20 cellular contexts compared by ENCODE assay signal in the genomic region with DNA sequence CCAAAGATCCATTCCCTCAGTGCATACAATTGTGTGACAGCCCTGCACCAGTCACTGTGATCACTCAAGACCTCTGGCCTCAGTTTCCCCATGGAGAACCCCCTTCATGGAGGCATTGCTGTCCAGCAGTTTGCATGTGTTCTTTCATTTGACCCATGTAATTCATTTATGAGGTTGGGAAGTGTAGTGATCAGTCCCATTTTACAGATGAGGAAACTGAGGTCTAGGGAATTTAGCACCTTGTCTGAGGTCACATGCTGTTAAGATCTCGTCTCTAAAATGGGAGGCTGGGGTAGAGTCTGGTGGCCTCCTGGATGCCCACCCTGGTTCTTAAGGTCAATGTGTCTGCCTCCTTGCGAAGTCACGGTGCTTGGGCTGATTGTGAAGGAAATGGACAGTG. TPM values are rescaled to one million over a fixed set of nuclear protein-coding genes. Genes with fewer than 3 reads are reported as not detected.
DNase-seq lines count a peak whose midpoint lies in the region; ATAC-seq, FAIRE-seq and TF ChIP-seq lines count a peak whose summit lies in the region.
"Had no signal": no experiment of that assay in that cellular context is flagged by ENCODE, and none has a peak within 500 bp of the region (broad histone marks: within the 10 kb centered on the region; RNA-seq: fewer than 3 reads in every experiment).

No MANE protein-coding gene starts in this region.

- ATAC-seq in activated CD8-positive, alpha-beta memory T cell treated with anti-CD3 and anti-CD28 coated beads, Interleukin-2, amount 10 ng/mL, durations not matched to agents 7 days and 5 days: no peak
- ATAC-seq in HepG2: no peak
- no peak for ATAC-seq in right lobe of liver
- ATAC-seq: CD8-positive, alpha-beta T cell had no signal

- TF ChIP-seq CTCF in HepG2 (CRISPR knock-in tag; IDR thresholded peaks at IDR 0.05) (no peak), right lobe of liver (IDR thresholded peaks at IDR 0.05) (no peak)

- H3K4me1 ChIP-seq in HepG2 (ENCODE audit: insufficient read depth, low read length) (peaks cover 38% of the 10 kb centered on the region), right lobe of liver (peaks cover 0 to 9% (median 0%) of the 10 kb centered on the region in 4 donors)

- H4K20me1 ChIP-seq in HepG2 (ENCODE audit: insufficient read depth, low read length): 0 out of 2 replicates have a peak, but pooled peaks cover 2% of the 10 kb centered on the region

- H3K27me3 ChIP-seq in HepG2 (ENCODE audit: control insufficient read depth in 1 of 2, insufficient read depth in 2 of 2, low read length in 2 of 2) (no peaks in the 10 kb centered on the region), right lobe of liver (no peaks in the 10 kb centered on the region)

- H3K79me2 ChIP-seq in HepG2 (ENCODE audit: insufficient read depth, low read length): peaks cover 2% of the 10 kb centered on the region

- CTCF ChIA-PET in activated CD8-positive, alpha-beta memory T cell treated with anti-CD3 and anti-CD28 coated beads, Interleukin-2, amount 10 ng/mL, durations not matched to agents 7 days and 5 days (lab: Charles Lee): no interaction called here
- CTCF ChIA-PET in HepG2 (lab: Yijun Ruan, JAX; ENCODE audit: low intra/inter-chr PET ratio, low total read pairs): no interaction called here

- H3K36me3 ChIP-seq in HepG2 (replicated peaks in 1 of 2; ENCODE audit: control insufficient read depth in 1 of 2, insufficient read depth in 2 of 2, low read length in 2 of 2) (no peaks in the 10 kb centered on the region), right lobe of liver (no peaks in the 10 kb centered on the region)
- H3K36me3 ChIP-seq: HAP-1 had no signal

- no peak overlapping the region for H2AFZ ChIP-seq in HepG2 (ENCODE audit: low read length)

- POLR2A ChIA-PET in HepG2 (lab: Yijun Ruan, JAX): no interaction called here

- H3K4me3 ChIP-seq in HepG2 (replicated peaks in 1 of 3; ENCODE audit: insufficient read depth in 1 of 3, low read depth in 2 of 3, low read length in 3 of 3) (no peak overlapping the region), right lobe of liver (no peak overlapping the region)
- H3K4me3 ChIP-seq: HAP-1 had no signal

- H3K9me3 ChIP-seq in HepG2 (ENCODE audit: low read length) (no peaks in the 10 kb centered on the region), right lobe of liver (no peaks in the 10 kb centered on the region)
- H3K9me3 ChIP-seq: HAP-1 had no signal

- H3K9me3 Mint-ChIP-seq in activated CD8-positive, alpha-beta memory T cell treated with anti-CD3 and anti-CD28 coated beads, Interleukin-2, amount 10 ng/mL, durations not matched to agents 7 days and 5 days (ENCODE audit: low read depth): no peaks in the 10 kb centered on the region
- H3K9me3 Mint-ChIP-seq: CD8-positive, alpha-beta T cell had no signal

- no peak overlapping the region for H3K27ac Mint-ChIP-seq in activated CD8-positive, alpha-beta memory T cell treated with anti-CD3 and anti-CD28 coated beads, Interleukin-2, amount 10 ng/mL, durations not matched to agents 7 days and 5 days
- H3K27ac Mint-ChIP-seq: B cell; CD8-positive, alpha-beta T cell had no signal

- intact Hi-C loops in HepG2 (cut with micrococcal nuclease; ENCODE audit: unreplicated experiment) (no loop called here), right lobe of liver (cut with DNase I) (no loop called here)

- no peak for TF ChIP-seq RAD21 in HepG2 (CRISPR knock-in tag; IDR thresholded peaks at IDR 0.05)

- H3K36me3 Mint-ChIP-seq in activated CD8-positive, alpha-beta memory T cell treated with anti-CD3 and anti-CD28 coated beads, Interleukin-2, amount 10 ng/mL, durations not matched to agents 7 days and 5 days: no peaks in the 10 kb centered on the region
- H3K36me3 Mint-ChIP-seq: CD14-positive monocyte; CD8-positive, alpha-beta T cell had no signal

- H3K4me1 Mint-ChIP-seq in activated CD8-positive, alpha-beta memory T cell treated with anti-CD3 and anti-CD28 coated beads, Interleukin-2, amount 10 ng/mL, durations not matched to agents 7 days and 5 days: no peaks in the 10 kb centered on the region
- H3K4me1 Mint-ChIP-seq: B cell, CD14-positive monocyte had no signal

- TF ChIP-seq POLR2A in HepG2 (IDR thresholded peaks at IDR 0.05; ENCODE audit: insufficient read depth in 1 of 2, low read depth in 2 of 2, low read length in 2 of 2) (no peak), right lobe of liver (IDR thresholded peaks at IDR 0.05) (no peak)

- peak; percentile 12 for DNase-seq in activated CD8-positive, alpha-beta memory T cell treated with anti-CD3 and anti-CD28 coated beads, Interleukin-2, amount 50 U/mL, for 48 hours
- DNase-seq in activated CD8-positive, alpha-beta memory T cell treated with anti-CD3 and anti-CD28 coated beads, Interleukin-2, amount 10 ng/mL, durations not matched to agents 7 days and 5 days: no peak
- DNase-seq in HepG2 (ENCODE audit: low spot score): no peak
- no peak for DNase-seq in right lobe of liver
- no peak for DNase-seq in caudate nucleus (lab: John Stamatoyannopoulos, UW)
- no peak for DNase-seq in DMS53 treated with DMSO at 0.1 percent for 48 hours (lab: John Stamatoyannopoulos, UW; ENCODE audit: unreplicated experiment)
- DNase-seq in T-helper 1 cell: no peak
- DNase-seq: COR-L47, DMS153, DND-41, GDM1, GOT3 had no signal

- no peak overlapping the region for H3K4me2 ChIP-seq in HepG2 (ENCODE audit: low read depth, low read length)

- H3K27ac ChIP-seq in HepG2 (ENCODE audit: extremely low read length, insufficient read depth, low read length) (no peak overlapping the region), right lobe of liver (no peak overlapping the region), caudate nucleus (ENCODE audit: low read depth, low read length) (peak overlapping the region; percentile 67)

- no TSS peak for BruUV-seq in HepG2 (replicated peaks; lab: Mats Ljungman, UMichigan)

- no peak overlapping the region for H3K4me3 Mint-ChIP-seq in activated CD8-positive, alpha-beta memory T cell treated with anti-CD3 and anti-CD28 coated beads, Interleukin-2, amount 10 ng/mL, durations not matched to agents 7 days and 5 days
- H3K4me3 Mint-ChIP-seq: B cell; CD14-positive monocyte; CD8-positive, alpha-beta T cell had no signal

- no peak for TF ChIP-seq EP300 in HepG2 (IDR thresholded peaks at IDR 0.05; ENCODE audit: low read depth in 2 of 2, low read length in 2 of 2)
- no peak for TF ChIP-seq EP300 in HepG2 (CRISPR knock-in tag; IDR thresholded peaks at IDR 0.05; ENCODE audit: borderline replicate concordance)

- FAIRE-seq in HepG2 (lab: Jason Lieb, UNC): no peak
- FAIRE-seq: A204.1, D721Med, GM12892, HTR-8/SVneo had no signal

- H3K9ac ChIP-seq in HepG2 (ENCODE audit: insufficient read depth, low read depth, low read length): no peak overlapping the region

- in situ Hi-C loops in HepG2 (cut with HindIII; ENCODE audit: extremely low pct_ligation_motif_present, low pct_unique_long_range_greater_than_20kb): no loop called here

- no peaks in the 10 kb centered on the region for H3K27me3 Mint-ChIP-seq in activated CD8-positive, alpha-beta memory T cell treated with anti-CD3 and anti-CD28 coated beads, Interleukin-2, amount 10 ng/mL, durations not matched to agents 7 days and 5 days

- WGBS in HepG2 (ENCODE audit: low lambda C conversion rate): 33% methylated on average over 2 of the region's 3 CpGs
- 71% methylated on average over 1 of the region's 3 CpGs for WGBS in right lobe of liver (ENCODE audit: insufficient coverage, low coverage, low lambda C conversion rate, missing lambda C conversion rate)

RNA-seq across cellular contexts. Expression of gene LDLRAD4, which starts 19.1 kb away (rescaled TPM):
- total RNA-seq in activated CD8-positive, alpha-beta memory T cell treated with anti-CD3 and anti-CD28 coated beads, Interleukin-2, amount 10 ng/mL, durations not matched to agents 7 days and 5 days: 10 to 100 TPM; 33.9 to 44.5 TPM
- total RNA-seq in HepG2 (2016; rRNA removed; fragmentation: Illumina TruSeq; extraction: Trizol) (10.4 and 13.6 TPM in 2 replicates), right lobe of liver (10 to 100 TPM; 10.6 to 66.4 (median 18.7) TPM)
- total RNA-seq in HepG2 (2016; cell fraction: cytosol; rRNA removed; fragmentation: Illumina TruSeq; extraction: Trizol; ENCODE audit: low read depth): 6.1 and 8.9 TPM in 2 replicates
- 12.4 and 15.9 TPM in 2 replicates for total RNA-seq in HepG2 (2016; cell fraction: insoluble cytoplasmic fraction; rRNA removed; fragmentation: Illumina TruSeq; extraction: Trizol)
- 11.2 and 12.8 TPM in 2 replicates for total RNA-seq in HepG2 (2016; cell fraction: membrane; rRNA removed; fragmentation: Illumina TruSeq; extraction: Trizol)
- total RNA-seq in HepG2 (2016; cell fraction: nucleus; rRNA removed; fragmentation: Illumina TruSeq; extraction: Trizol): 18.3 and 32.5 TPM in 2 replicates
- polyA plus RNA-seq in HepG2 (2011; rRNA removed): 11.8 and 20.9 TPM in 2 replicates
- 7.9 and 14.0 TPM in 2 replicates for polyA plus RNA-seq in HepG2 (2011; cell fraction: cytosol; rRNA removed)
- 35.4 and 60.5 TPM in 2 replicates for polyA plus RNA-seq in HepG2 (2011; cell fraction: nucleus; rRNA removed)
- 7.9 and 15.6 TPM in 2 replicates for polyA plus RNA-seq in HepG2 (2012)
- 9.0 and 9.7 TPM in 2 replicates for polyA plus RNA-seq in HepG2 (2016; cell fraction: cytosol; fragmentation: Illumina TruSeq; extraction: Trizol; ENCODE audit: low read depth)
- 12.7 and 13.9 TPM in 2 replicates for polyA plus RNA-seq in HepG2 (2016; cell fraction: insoluble cytoplasmic fraction; fragmentation: Illumina TruSeq; extraction: Trizol; ENCODE audit: low read depth)
- 12.9 and 14.9 TPM in 2 replicates for polyA plus RNA-seq in HepG2 (2016; cell fraction: membrane; fragmentation: Illumina TruSeq; extraction: Trizol; ENCODE audit: low read depth)
- 20.5 and 30.2 TPM in 2 replicates for polyA plus RNA-seq in HepG2 (2016; cell fraction: nucleus; fragmentation: Illumina TruSeq; extraction: Trizol; ENCODE audit: insufficient read depth, low read depth)
- polyA minus RNA-seq in HepG2 (2011; rRNA and poly(A)+ RNA removed; ENCODE audit: low replicate concordance): 0.19 and 17.1 TPM in 2 replicates
- 5.8 and 10.2 TPM in 2 replicates for polyA minus RNA-seq in HepG2 (2011; cell fraction: cytosol; rRNA and poly(A)+ RNA removed)
- polyA minus RNA-seq in HepG2 (2011; cell fraction: nucleus; rRNA and poly(A)+ RNA removed): 34.9 and 52.0 TPM in 2 replicates
